22 cellular contexts compared by ENCODE assay signal in the genomic region with DNA sequence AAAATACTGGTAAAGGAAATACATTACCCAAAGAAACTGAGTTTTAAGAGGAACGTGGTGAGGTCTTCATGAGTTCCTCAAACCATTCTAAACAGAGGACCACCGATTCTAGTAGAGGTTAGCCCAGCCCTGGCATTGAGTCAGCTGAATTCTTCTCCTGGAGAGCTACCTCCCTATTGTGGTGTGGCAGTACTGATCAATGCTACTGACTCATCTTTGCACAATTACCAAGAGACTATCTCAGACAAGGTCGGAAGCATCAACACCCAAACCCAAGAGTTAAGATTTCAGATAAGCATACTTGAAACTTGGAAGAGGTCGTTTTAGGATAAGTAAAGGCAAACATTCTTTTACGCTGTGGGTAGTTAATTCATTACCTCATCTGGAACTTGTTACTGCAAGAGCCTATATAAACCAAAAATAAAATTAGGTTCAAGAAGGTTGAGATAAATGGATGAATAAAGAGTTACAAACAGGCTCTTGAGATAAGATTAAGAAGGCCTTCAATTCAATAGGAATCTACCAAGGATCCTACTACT.
"Had no signal": no experiment of that assay in that cellular context is flagged by ENCODE, and none has a peak within 500 bp of the region (broad histone marks: within the 10 kb centered on the region; RNA-seq: fewer than 3 reads in every experiment).

No MANE protein-coding gene starts in this region.

- H3K4me3 Mint-ChIP-seq: activated CD8-positive, alpha-beta T cell treated with anti-CD3 and anti-CD28 coated beads, Interleukin-2, amount 10 ng/mL, durations not matched to agents 7 days and 5 days; activated naive CD4-positive, alpha-beta T cell treated with anti-CD3 and anti-CD28 coated beads for 36 hours; activated T-helper 1 cell treated with anti-CD3 and anti-CD28 coated beads, Interleukin-12 subunit alpha, Interleukin-12 subunit beta, Interleukin-2, Interleukin-4 antibody, amounts not matched to agents 30 ng/mL and 10 ng/mL and 1 ng/mL, durations not matched to agents 14 hours and 24 hours and 36 hours; mesothelial cell of epicardium; nephron progenitor cell; T-cell had no signal

- H3K4me3 ChIP-seq: body of pancreas, coronary artery, gastroesophageal sphincter, heart right ventricle, lower lobe of right lung, prostate gland, skin epidermis had no signal

- ATAC-seq: activated CD8-positive, alpha-beta T cell treated with anti-CD3 and anti-CD28 coated beads, Interleukin-2, amount 10 ng/mL, durations not matched to agents 7 days and 5 days; body of pancreas; gastroesophageal sphincter; heart right ventricle; left colon; lower lobe of right lung; right cardiac atrium; T-cell had no signal

- DNase-seq: activated CD4-positive, alpha-beta T cell treated with anti-CD3 and anti-CD28 coated beads for 1 hour; activated CD8-positive, alpha-beta memory T cell treated with anti-CD3 and anti-CD28 coated beads, Interleukin-2, amount 50 U/mL, for 48 hours; activated CD8-positive, alpha-beta T cell treated with anti-CD3 and anti-CD28 coated beads, Interleukin-2, amount 10 ng/mL, durations not matched to agents 7 days and 5 days; activated naive CD4-positive, alpha-beta T cell treated with anti-CD3 and anti-CD28 coated beads for 36 hours; amniotic stem cell; body of pancreas; central memory CD4-positive, alpha-beta T cell; heart right ventricle; left colon; lower lobe of right lung; nephron progenitor cell; right cardiac atrium; stimulated activated CD4-positive, alpha-beta T cell treated with anti-CD3 and anti-CD28 coated beads, Interleukin-4, amount 100 ng/mL, for 24 hours; T-cell; T1000 had no signal

- H3K27ac Mint-ChIP-seq: activated CD8-positive, alpha-beta T cell treated with anti-CD3 and anti-CD28 coated beads, Interleukin-2, amount 10 ng/mL, durations not matched to agents 7 days and 5 days; activated naive CD4-positive, alpha-beta T cell treated with anti-CD3 and anti-CD28 coated beads for 36 hours; activated T-helper 1 cell treated with anti-CD3 and anti-CD28 coated beads, Interleukin-12 subunit alpha, Interleukin-12 subunit beta, Interleukin-2, Interleukin-4 antibody, amounts not matched to agents 30 ng/mL and 10 ng/mL and 1 ng/mL, durations not matched to agents 14 hours and 24 hours and 36 hours; mesothelial cell of epicardium; nephron progenitor cell; T-cell had no signal

- H3K9me3 ChIP-seq: lower lobe of right lung, prostate gland had no signal

- H3K27ac ChIP-seq: body of pancreas, coronary artery, gastroesophageal sphincter, heart right ventricle, lower lobe of right lung, prostate gland, VCaP had no signal

- H3K36me3 Mint-ChIP-seq: mesothelial cell of epicardium, T-cell had no signal

- H3K4me1 ChIP-seq: body of pancreas, gastroesophageal sphincter, heart right ventricle, lower lobe of right lung, prostate gland had no signal

- H3K27me3 ChIP-seq: body of pancreas, gastroesophageal sphincter had no signal

- H3K4me1 Mint-ChIP-seq: mesothelial cell of epicardium, T-cell had no signal

- H3K36me3 ChIP-seq: gastroesophageal sphincter, heart right ventricle, lower lobe of right lung, prostate gland had no signal
